ENCODE assay signal across 2 cellular contexts in genomic region chr17:7392696-7393612, GRCh38.
TF ChIP-seq lines count a peak whose summit lies in the region.

No MANE protein-coding gene starts in this region.

TF ChIP-seq in SK-N-SH, 30 proteins besides CTCF, POLR2A, EP300 and RAD21 (continued from another document):
- TF ChIP-seq PBX3 (IDR thresholded peaks at IDR 0.05) (no peak), TAF1 (IDR thresholded peaks at IDR 0.05; ENCODE audit: borderline replicate concordance, low read depth, low read length) (no peak), EZH2phosphoT487 (IDR thresholded peaks at IDR 0.05; ENCODE audit: borderline replicate concordance, low read depth) (no peak), JUND (IDR thresholded peaks at IDR 0.05) (no peak), TCF12 (IDR thresholded peaks at IDR 0.05) (no peak), MXI1 (IDR thresholded peaks at IDR 0.05; ENCODE audit: low read depth, low read length) (no peak), ZBTB33 (IDR thresholded peaks at IDR 0.05; ENCODE audit: borderline replicate concordance, low read depth) (no peak), POLR2AphosphoS5 (IDR thresholded peaks at IDR 0.05; ENCODE audit: low read depth, low read length) (no peak), SIN3A (IDR thresholded peaks at IDR 0.05; ENCODE audit: borderline replicate concordance, low read depth, low read length) (no peak), ELF1 (IDR thresholded peaks at IDR 0.05) (no peak), RFX5 (IDR thresholded peaks at IDR 0.05; ENCODE audit: low read length) (no peak), FOSL2 (IDR thresholded peaks at IDR 0.05; ENCODE audit: borderline replicate concordance, low read depth) (no peak)
- TF ChIP-seq, protein P1, sequence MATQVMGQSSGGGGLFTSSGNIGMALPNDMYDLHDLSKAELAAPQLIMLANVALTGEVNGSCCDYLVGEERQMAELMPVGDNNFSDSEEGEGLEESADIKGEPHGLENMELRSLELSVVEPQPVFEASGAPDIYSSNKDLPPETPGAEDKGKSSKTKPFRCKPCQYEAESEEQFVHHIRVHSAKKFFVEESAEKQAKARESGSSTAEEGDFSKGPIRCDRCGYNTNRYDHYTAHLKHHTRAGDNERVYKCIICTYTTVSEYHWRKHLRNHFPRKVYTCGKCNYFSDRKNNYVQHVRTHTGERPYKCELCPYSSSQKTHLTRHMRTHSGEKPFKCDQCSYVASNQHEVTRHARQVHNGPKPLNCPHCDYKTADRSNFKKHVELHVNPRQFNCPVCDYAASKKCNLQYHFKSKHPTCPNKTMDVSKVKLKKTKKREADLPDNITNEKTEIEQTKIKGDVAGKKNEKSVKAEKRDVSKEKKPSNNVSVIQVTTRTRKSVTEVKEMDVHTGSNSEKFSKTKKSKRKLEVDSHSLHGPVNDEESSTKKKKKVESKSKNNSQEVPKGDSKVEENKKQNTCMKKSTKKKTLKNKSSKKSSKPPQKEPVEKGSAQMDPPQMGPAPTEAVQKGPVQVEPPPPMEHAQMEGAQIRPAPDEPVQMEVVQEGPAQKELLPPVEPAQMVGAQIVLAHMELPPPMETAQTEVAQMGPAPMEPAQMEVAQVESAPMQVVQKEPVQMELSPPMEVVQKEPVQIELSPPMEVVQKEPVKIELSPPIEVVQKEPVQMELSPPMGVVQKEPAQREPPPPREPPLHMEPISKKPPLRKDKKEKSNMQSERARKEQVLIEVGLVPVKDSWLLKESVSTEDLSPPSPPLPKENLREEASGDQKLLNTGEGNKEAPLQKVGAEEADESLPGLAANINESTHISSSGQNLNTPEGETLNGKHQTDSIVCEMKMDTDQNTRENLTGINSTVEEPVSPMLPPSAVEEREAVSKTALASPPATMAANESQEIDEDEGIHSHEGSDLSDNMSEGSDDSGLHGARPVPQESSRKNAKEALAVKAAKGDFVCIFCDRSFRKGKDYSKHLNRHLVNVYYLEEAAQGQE (IDR thresholded peaks at IDR 0.05; ENCODE audit: low read depth, low read length), result no peak
- TF ChIP-seq, protein P2, sequence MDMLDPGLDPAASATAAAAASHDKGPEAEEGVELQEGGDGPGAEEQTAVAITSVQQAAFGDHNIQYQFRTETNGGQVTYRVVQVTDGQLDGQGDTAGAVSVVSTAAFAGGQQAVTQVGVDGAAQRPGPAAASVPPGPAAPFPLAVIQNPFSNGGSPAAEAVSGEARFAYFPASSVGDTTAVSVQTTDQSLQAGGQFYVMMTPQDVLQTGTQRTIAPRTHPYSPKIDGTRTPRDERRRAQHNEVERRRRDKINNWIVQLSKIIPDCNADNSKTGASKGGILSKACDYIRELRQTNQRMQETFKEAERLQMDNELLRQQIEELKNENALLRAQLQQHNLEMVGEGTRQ (IDR thresholded peaks at IDR 0.05; ENCODE audit: borderline replicate concordance, low read depth, low read length), result no peak
TF ChIP-seq in SK-N-SH: peak in this region for 0.

TF ChIP-seq in SK-N-SH treated with all-trans-retinoic acid at 6 μM for 48 hours, 23 proteins besides CTCF, POLR2A, EP300 and RAD21 (continued from another document):
- no peak for TF ChIP-seq ESRRG (CRISPR knock-in tag; IDR thresholded peaks at IDR 0.05)
- TF ChIP-seq ISL1 (CRISPR knock-in tag; IDR thresholded peaks at IDR 0.05), result no peak
- no peak for TF ChIP-seq ARNTL (CRISPR knock-in tag; IDR thresholded peaks at IDR 0.05; ENCODE audit: borderline replicate concordance, low read depth)
